Comparison of ENCODE assay signal across 24 cellular contexts in the genomic region with DNA sequence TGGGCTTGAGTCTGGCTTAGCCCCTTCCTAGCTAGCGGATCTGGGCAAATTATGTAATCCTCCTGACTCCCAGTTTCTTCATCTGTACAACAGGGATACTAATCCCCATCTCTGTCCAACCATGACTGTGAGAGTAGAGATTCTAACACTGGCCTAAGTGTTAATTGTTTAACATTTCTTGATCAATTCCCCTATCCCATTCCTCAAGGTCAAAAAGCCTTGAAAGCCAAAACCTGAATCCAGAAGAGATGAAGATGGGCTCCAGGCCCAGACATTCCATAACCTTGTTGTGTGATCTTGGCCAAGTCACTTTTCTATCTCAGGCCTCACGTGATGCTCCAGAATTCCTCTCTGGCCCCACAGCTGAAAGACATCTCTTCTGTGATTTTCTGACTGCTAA. TPM values are rescaled to one million over a fixed set of nuclear protein-coding genes. Genes with fewer than 3 reads are reported as not detected.
DNase-seq lines count a peak whose midpoint lies in the region; ATAC-seq and TF ChIP-seq lines count a peak whose summit lies in the region.
"Had no signal": no experiment of that assay in that cellular context is flagged by ENCODE, and none has a peak within 500 bp of the region (broad histone marks: within the 10 kb centered on the region; RNA-seq: fewer than 3 reads in every experiment).

No MANE protein-coding gene starts in this region.

- H3K4me1 ChIP-seq in right cardiac atrium (ENCODE audit: control insufficient read depth, insufficient read depth, low read length): peaks cover 19% of the 10 kb centered on the region
- peaks cover 56 to 97% (median 92%) of the 10 kb centered on the region in 4 donors for H3K4me1 ChIP-seq in esophagus muscularis mucosa
- H3K4me1 ChIP-seq in sigmoid colon: peaks cover 0 to 80% (median 80%) of the 10 kb centered on the region in 4 donors

- no peak for TF ChIP-seq CTCF in esophagus muscularis mucosa (IDR thresholded peaks at IDR 0.05)
- TF ChIP-seq CTCF in sigmoid colon (IDR thresholded peaks at IDR 0.05): no peak

- peak in 1 of 3 donors; percentile 11 for DNase-seq in right cardiac atrium
- no peak for DNase-seq in Right ventricle myocardium inferior (ENCODE audit: missing footprints)
- no peak for DNase-seq in esophagus muscularis mucosa (ENCODE audit: extremely low spot score)
- DNase-seq in sigmoid colon: no peak
- DNase-seq in activated T-cell treated with anti-CD3 and anti-CD28 coated beads, Interleukin-2, amount 50 U/mL, for 4 hours: no peak
- no peak for DNase-seq in NCI-H446 (lab: John Stamatoyannopoulos, UW)
- DNase-seq: activated CD4-positive, alpha-beta T cell treated with anti-CD3 and anti-CD28 coated beads for 48 hours; DND-41; effector memory CD4-positive, alpha-beta T cell; glutamatergic neuron; Karpas-422; mammary epithelial cell; NCI-H1092; NCI-H187 treated with DMSO at 0.1 percent for 48 hours; NCI-H774; PC-3; SIG-M5; T-helper 1 cell had no signal

- no peaks in the 10 kb centered on the region for H3K9me3 ChIP-seq in right cardiac atrium (ENCODE audit: control insufficient read depth, low read length)
- H3K9me3 ChIP-seq in esophagus muscularis mucosa: no peaks in the 10 kb centered on the region
- no peaks in the 10 kb centered on the region for H3K9me3 ChIP-seq in sigmoid colon

- no peaks in the 10 kb centered on the region for H3K4me1 Mint-ChIP-seq in activated T-cell treated with anti-CD3 and anti-CD28 coated beads, Interleukin-2, amount 50 U/mL, for 4 hours (ENCODE audit: low read depth)

- H3K27ac ChIP-seq in right cardiac atrium (ENCODE audit: low read length): peak overlapping the region; percentile 13
- peak overlapping the region; percentile 93 to 99 (median 97) for H3K27ac ChIP-seq in esophagus muscularis mucosa (replicated peaks in 1 of 4)
- H3K27ac ChIP-seq in sigmoid colon: peak overlapping the region; percentile 92 to 98 (median 96)
- H3K27ac ChIP-seq: BLaER1 had no signal

- H3K36me3 ChIP-seq in esophagus muscularis mucosa: peaks cover 68 to 94% (median 85%) of the 10 kb centered on the region in 4 donors
- peaks cover 69 to 90% (median 79%) of the 10 kb centered on the region in 4 donors for H3K36me3 ChIP-seq in sigmoid colon

- TF ChIP-seq EP300 in esophagus muscularis mucosa (IDR thresholded peaks at IDR 0.05) (no peak), sigmoid colon (IDR thresholded peaks at IDR 0.05) (no peak)

- TF ChIP-seq POLR2A in esophagus muscularis mucosa (IDR thresholded peaks at IDR 0.05; ENCODE audit: low read depth) (no peak), sigmoid colon (IDR thresholded peaks at IDR 0.05) (no peak)

- H3K4me3 ChIP-seq in right cardiac atrium (ENCODE audit: low read length) (no peak overlapping the region), esophagus muscularis mucosa (no peak overlapping the region), sigmoid colon (no peak overlapping the region)
- H3K4me3 ChIP-seq: BLaER1, GM23338 had no signal

- 66% methylated on average over 2 of the region's 2 CpGs for WGBS in right cardiac atrium
- WGBS in esophagus muscularis mucosa: 44% methylated on average over 2 of the region's 2 CpGs
- 85 to 90% methylated on average over 2 of the region's 2 CpGs for WGBS in sigmoid colon, 2 donors

- ATAC-seq in right cardiac atrium (no peak), Right ventricle myocardium inferior (no peak), GM21528 (IDR thresholded peaks at IDR 0.05; ENCODE audit: low FRiP score, unreplicated experiment) (no peak), GM19467 (IDR thresholded peaks at IDR 0.05; ENCODE audit: unreplicated experiment) (no peak)
- no peak for ATAC-seq in activated T-cell treated with anti-CD3 and anti-CD28 coated beads, Interleukin-2, amount 50 U/mL, for 4 hours
- ATAC-seq: activated naive CD4-positive, alpha-beta T cell treated with anti-CD3 and anti-CD28 coated beads, Interleukin-2, amount 50 U/mL, for 72 hours; GM23338; PC-3 had no signal

- peaks cover 11% of the 10 kb centered on the region for H3K36me3 Mint-ChIP-seq in activated T-cell treated with anti-CD3 and anti-CD28 coated beads, Interleukin-2, amount 50 U/mL, for 4 hours (ENCODE audit: insufficient read depth)
- H3K36me3 Mint-ChIP-seq: activated naive CD4-positive, alpha-beta T cell treated with anti-CD3 and anti-CD28 coated beads, Interleukin-2, amount 50 U/mL, for 72 hours had no signal

- no peaks in the 10 kb centered on the region for H3K27me3 ChIP-seq in right cardiac atrium (ENCODE audit: control insufficient read depth, insufficient read depth)
- H3K27me3 ChIP-seq in esophagus muscularis mucosa: no peaks in the 10 kb centered on the region
- H3K27me3 ChIP-seq in sigmoid colon: no peaks in the 10 kb centered on the region
- H3K27me3 ChIP-seq: BLaER1 had no signal

- intact Hi-C loops in right cardiac atrium (cut with DNase I): no loop called here
- intact Hi-C loops in Right ventricle myocardium inferior (cut with DNase I): no loop called here
- intact Hi-C loops in esophagus muscularis mucosa (cut with DNase I): no loop called here
- intact Hi-C loops in sigmoid colon (cut with DNase I): no loop called here

- H3K9me3 Mint-ChIP-seq in activated T-cell treated with anti-CD3 and anti-CD28 coated beads, Interleukin-2, amount 50 U/mL, for 4 hours: no peaks in the 10 kb centered on the region
- H3K9me3 Mint-ChIP-seq: activated naive CD4-positive, alpha-beta T cell treated with anti-CD3 and anti-CD28 coated beads, Interleukin-2, amount 50 U/mL, for 72 hours; activated T-helper 1 cell treated with anti-CD3 and anti-CD28 coated beads, Interleukin-12 subunit alpha, Interleukin-12 subunit beta, Interleukin-2, Interleukin-4 antibody, amounts not matched to agents 30 ng/mL and 10 ng/mL and 1 ng/mL, durations not matched to agents 14 hours and 24 hours and 36 hours; GM23338 had no signal

- no peaks in the 10 kb centered on the region for H3K27me3 Mint-ChIP-seq in activated T-cell treated with anti-CD3 and anti-CD28 coated beads, Interleukin-2, amount 50 U/mL, for 4 hours (ENCODE audit: low read depth)

- H3K4me3 Mint-ChIP-seq in activated T-cell treated with anti-CD3 and anti-CD28 coated beads, Interleukin-2, amount 50 U/mL, for 4 hours: no peak overlapping the region
- H3K4me3 Mint-ChIP-seq: activated T-helper 1 cell treated with anti-CD3 and anti-CD28 coated beads, Interleukin-12 subunit alpha, Interleukin-12 subunit beta, Interleukin-2, Interleukin-4 antibody, amounts not matched to agents 30 ng/mL and 10 ng/mL and 1 ng/mL, durations not matched to agents 14 hours and 24 hours and 36 hours; GM23338 had no signal

RNA-seq across cellular contexts. Expression of a gene that starts 18.8 kb away (rescaled TPM):
- total RNA-seq in right cardiac atrium (10 to 100 TPM; 21.8 to 47.4 (median 29.9) TPM), Right ventricle myocardium inferior (24.3 TPM), esophagus muscularis mucosa (100 to 1,000 TPM in 2 of 4 donors, 10 to 100 TPM in 2; 63.5 to 158 (median 106) TPM), sigmoid colon (100 to 1,000 TPM in 2 of 4 donors, 10 to 100 TPM in 2; 93.4 to 135 (median 108) TPM)
- polyA plus RNA-seq in right cardiac atrium (18.1 TPM), sigmoid colon (10 to 100 TPM in 1 of 3 donors, 1 to 10 TPM in 2; 3.2 to 20.8 (median 9.6) TPM)
- total RNA-seq in activated T-cell treated with anti-CD3 and anti-CD28 coated beads, Interleukin-2, amount 50 U/mL, for 4 hours: 1 to 10 TPM; 1.4 to 4.1 (median 3.4) TPM

RNA-seq across cellular contexts. Expression of a gene that starts 19.2 kb away (rescaled TPM):
- total RNA-seq in right cardiac atrium (100 to 1,000 TPM in 3 of 4 donors, 10 to 100 TPM in 1; 97.2 to 343 (median 132) TPM), Right ventricle myocardium inferior (64.6 TPM), esophagus muscularis mucosa (1,000 to 10,000 TPM; 3,645 to 7,984 (median 5,321) TPM), sigmoid colon (1,000 to 10,000 TPM; 4,737 to 8,467 (median 6,048) TPM)
- polyA plus RNA-seq in right cardiac atrium (121 TPM), sigmoid colon (100 to 1,000 TPM; 189 to 296 (median 264) TPM)
- total RNA-seq in activated T-cell treated with anti-CD3 and anti-CD28 coated beads, Interleukin-2, amount 50 U/mL, for 4 hours: 10 to 100 TPM; 51.5 to 54.3 (median 52.4) TPM

RNA-seq across cellular contexts. Expression of a gene that starts 51.2 kb away (rescaled TPM):
- total RNA-seq in right cardiac atrium (10 to 100 TPM; 13.3 to 29.1 (median 20.6) TPM), Right ventricle myocardium inferior (69.0 TPM), esophagus muscularis mucosa (10 to 100 TPM; 12.9 to 35.5 (median 21.9) TPM), sigmoid colon (10 to 100 TPM; 17.1 to 44.9 (median 20.9) TPM)
- polyA plus RNA-seq in right cardiac atrium (8.0 TPM), sigmoid colon (1 to 10 TPM; 1.8 to 8.2 (median 3.0) TPM)
- 1 to 10 TPM in 2 of 3 donors, under 1 TPM in 1; 0.81 to 1.3 (median 1.1) TPM for total RNA-seq in activated T-cell treated with anti-CD3 and anti-CD28 coated beads, Interleukin-2, amount 50 U/mL, for 4 hours

Comparison
In these comparisons a context has a peak if more than half of its experiments do, and no peak if none do; other contexts are left out.
1. H3K27ac ChIP-seq: peak in every context shown above with its lines; median percentile 97 in esophagus muscularis mucosa; 96 in sigmoid colon; 13 in right cardiac atrium.
2. RNA of a gene that starts 19.2 kb away (total RNA-seq): 4,737 to 8,467 TPM in sigmoid colon and 3,645 to 7,984 TPM in esophagus muscularis mucosa; 97.2 to 343 TPM in right cardiac atrium, 64.6 TPM in Right ventricle myocardium inferior (single experiment) and 51.5 to 54.3 TPM in activated T-cell treated with anti-CD3 and anti-CD28 coated beads, Interleukin-2, amount 50 U/mL, for 4 hours; every median in the first group is over 10 times any median in the second.
3. RNA of a gene that starts 51.2 kb away (total RNA-seq): 69.0 TPM in Right ventricle myocardium inferior (single experiment), 12.9 to 35.5 TPM in esophagus muscularis mucosa, 13.3 to 29.1 TPM in right cardiac atrium and 17.1 to 44.9 TPM in sigmoid colon; 0.81 to 1.3 TPM in activated T-cell treated with anti-CD3 and anti-CD28 coated beads, Interleukin-2, amount 50 U/mL, for 4 hours; every median in the first group is over 4 times any median in the second.